26 cellular contexts compared by ENCODE assay signal in the genomic region with DNA sequence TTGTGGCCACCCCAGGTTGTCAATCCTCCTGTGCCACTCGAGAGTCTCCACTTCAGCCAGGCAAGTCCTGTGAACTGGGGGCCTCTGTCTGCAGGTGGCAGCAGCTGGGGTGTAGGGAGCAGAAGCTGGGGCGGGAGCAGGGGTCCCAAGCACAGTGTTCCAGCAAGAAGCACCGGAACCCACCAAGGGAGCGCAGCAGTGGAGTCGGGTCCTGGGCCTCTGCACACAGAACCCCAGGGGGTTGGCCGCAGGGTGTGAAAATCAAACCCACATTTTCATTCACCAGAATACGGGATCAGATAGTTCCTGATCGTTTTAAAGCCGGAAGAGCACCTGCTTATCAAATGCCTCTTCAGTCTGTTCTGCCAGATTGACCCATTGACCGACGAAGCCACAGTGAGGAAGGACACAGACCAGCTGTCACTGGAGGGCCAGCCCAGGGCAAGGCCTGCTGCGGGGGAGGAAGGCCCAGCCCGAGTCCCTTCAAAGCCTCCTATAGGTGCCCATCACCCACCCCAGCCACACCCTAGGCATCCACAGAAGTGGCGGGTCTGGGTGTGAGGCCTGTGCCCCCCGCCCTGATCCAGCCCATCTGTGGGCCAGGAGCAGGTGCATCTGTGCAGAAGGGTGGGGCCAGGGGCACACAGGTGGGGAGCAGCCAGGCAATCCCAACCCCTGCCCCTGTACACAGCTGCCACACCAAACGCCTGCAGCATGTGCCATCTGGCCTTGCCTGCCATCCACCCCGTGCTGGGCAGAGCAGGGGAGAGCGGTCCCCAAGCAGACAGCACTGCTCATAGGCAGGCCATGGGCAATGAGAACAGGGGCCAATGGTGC. TPM values are rescaled to one million over a fixed set of nuclear protein-coding genes. Genes with fewer than 3 reads are reported as not detected.
DNase-seq lines count a peak whose midpoint lies in the region; ATAC-seq, FAIRE-seq and TF ChIP-seq lines count a peak whose summit lies in the region.
"Had no signal": no experiment of that assay in that cellular context is flagged by ENCODE, and none has a peak within 500 bp of the region (broad histone marks: within the 10 kb centered on the region; RNA-seq: fewer than 3 reads in every experiment).

No MANE protein-coding gene starts in this region.

- peaks cover 98% of the 10 kb centered on the region for H4K20me1 ChIP-seq in K562 (replicated peaks; ENCODE audit: control insufficient read depth, insufficient read depth, low read length)

- H3K4me3 Mint-ChIP-seq in activated CD4-positive, alpha-beta T cell treated with anti-CD3 and anti-CD28 coated beads, Interleukin-2, amount 10 ng/mL, durations not matched to agents 7 days and 5 days = no peak overlapping the region
- H3K4me3 Mint-ChIP-seq: dendritic cell treated with granulocyte-macrophage colony-stimulating factor and Interleukin-4, amounts not matched to agents 40 ng/mL and 50 ng/mL, for 4 days; H9 had no signal

- ATAC-seq in K562 = no peak
- ATAC-seq: left lung; stimulated activated naive CD8-positive, alpha-beta T cell treated with anti-CD3 and anti-CD28 coated beads, Interleukin-15, Interleukin-2, amounts not matched to agents 100 U/mL and 50 U/mL, for 24 hours had no signal

- no peaks in the 10 kb centered on the region for H3K27me3 Mint-ChIP-seq in activated CD4-positive, alpha-beta T cell treated with anti-CD3 and anti-CD28 coated beads, Interleukin-2, amount 10 ng/mL, durations not matched to agents 7 days and 5 days

- H3K4me2 ChIP-seq in K562 (ENCODE audit: insufficient read depth, low read length) = no peak overlapping the region

- no peak overlapping the region for H3K27ac Mint-ChIP-seq in activated CD4-positive, alpha-beta T cell treated with anti-CD3 and anti-CD28 coated beads, Interleukin-2, amount 10 ng/mL, durations not matched to agents 7 days and 5 days
- H3K27ac Mint-ChIP-seq: dendritic cell treated with granulocyte-macrophage colony-stimulating factor and Interleukin-4, amounts not matched to agents 40 ng/mL and 50 ng/mL, for 4 days had no signal

- H3K79me2 ChIP-seq in K562 (ENCODE audit: control insufficient read depth, insufficient read depth, low read length) = no peaks in the 10 kb centered on the region

- in situ Hi-C loops in K562 (cut with MboI) = no loop called here
- in situ Hi-C loops in KBM-7 (cut with MboI; ENCODE audit: low pct_unique_long_range_greater_than_20kb, low sequenced_read_pairs) = no loop called here

- no peak overlapping the region for H3K4me3 ChIP-seq in K562
- no peak overlapping the region for H3K4me3 ChIP-seq in stomach
- no peak overlapping the region for H3K4me3 ChIP-seq in breast epithelium
- H3K4me3 ChIP-seq: heart right ventricle, left lung had no signal

- WGBS in K562 (ENCODE audit: insufficient coverage, low coverage, missing lambda C conversion rate) = 9% methylated on average over 18 of the region's 18 CpGs
- WGBS in stomach, 5 donors = 69 to 83% (median 73%) methylated on average over 13 to 18 of the region's 18 CpGs

- H3K4me1 Mint-ChIP-seq in activated CD4-positive, alpha-beta T cell treated with anti-CD3 and anti-CD28 coated beads, Interleukin-2, amount 10 ng/mL, durations not matched to agents 7 days and 5 days = no peaks in the 10 kb centered on the region

- TF ChIP-seq CTCF in K562 (IDR thresholded peaks at IDR 0.05 in 2 of 3, conservative IDR thresholded peaks at IDR 0.05 in 1 of 3; ENCODE audit: insufficient read depth in 2 of 3, low read depth in 1 of 3, low read length in 3 of 3) = no peak
- no peak for TF ChIP-seq CTCF in stomach (IDR thresholded peaks at IDR 0.05)
- no peak for TF ChIP-seq CTCF in breast epithelium (IDR thresholded peaks at IDR 0.05)

- no peaks in the 10 kb centered on the region for H3K9me3 Mint-ChIP-seq in activated CD4-positive, alpha-beta T cell treated with anti-CD3 and anti-CD28 coated beads, Interleukin-2, amount 10 ng/mL, durations not matched to agents 7 days and 5 days
- H3K9me3 Mint-ChIP-seq: dendritic cell treated with granulocyte-macrophage colony-stimulating factor and Interleukin-4, amounts not matched to agents 40 ng/mL and 50 ng/mL, for 4 days; H9 had no signal

- H2AFZ ChIP-seq in K562 (ENCODE audit: low read depth, low read length) = no peak overlapping the region

- intact Hi-C loops in K562 (cut with micrococcal nuclease) (no loop called here), stomach (cut with DNase I; ENCODE audit: low total_unique reads) (no loop called here), breast epithelium (cut with DNase I; ENCODE audit: low total_unique reads) (no loop called here)

- no peak for FAIRE-seq in K562 (lab: Jason Lieb, UNC)

- H3K27me3 ChIP-seq in K562 (ENCODE audit: control insufficient read depth in 2 of 2, insufficient read depth in 2 of 2, low read length in 2 of 2) (peaks cover 61 to 100% of the 10 kb centered on the region in 2 experiments), stomach (no peaks in the 10 kb centered on the region), breast epithelium (no peaks in the 10 kb centered on the region)
- H3K27me3 ChIP-seq: heart right ventricle, left lung had no signal

- H3K36me3 ChIP-seq in K562 (ENCODE audit: control insufficient read depth, insufficient read depth, low read length) (no peaks in the 10 kb centered on the region), stomach (no peaks in the 10 kb centered on the region), breast epithelium (no peaks in the 10 kb centered on the region)
- H3K36me3 ChIP-seq: heart right ventricle, left lung had no signal

- no peak for TF ChIP-seq RAD21 in K562 (CRISPR knock-in tag; conservative IDR thresholded peaks at IDR 0.05 in 1 of 2, IDR thresholded peaks at IDR 0.05 in 1 of 2)

- CTCF ChIA-PET in K562 (lab: Yijun Ruan, JAX; ENCODE audit: low intra/inter-chr PET ratio) = no interaction called here
- CTCF ChIA-PET in activated CD4-positive, alpha-beta T cell treated with anti-CD3 and anti-CD28 coated beads, Interleukin-2, amount 10 ng/mL, durations not matched to agents 7 days and 5 days (lab: Charles Lee) = interaction anchor here (1.3 kb wide), 1 partner anchor 7 kb away, joined by 4 read pairs; no protein-coding TSS in a partner anchor

- TF ChIP-seq EP300 in K562 (IDR thresholded peaks at IDR 0.05; ENCODE audit: low read length) (no peak; the same call in 1 of the 2 replicates), stomach (IDR thresholded peaks at IDR 0.05) (no peak)

- H3K36me3 Mint-ChIP-seq in activated CD4-positive, alpha-beta T cell treated with anti-CD3 and anti-CD28 coated beads, Interleukin-2, amount 10 ng/mL, durations not matched to agents 7 days and 5 days (ENCODE audit: low read depth) = no peaks in the 10 kb centered on the region

- POLR2A ChIA-PET in K562 (lab: Yijun Ruan, JAX) = interaction anchor here (0.6 to 19.9 kb wide), 11 partner anchors 6 to 390 kb away, joined by 3 to 414 read pairs (median 5); a partner anchor contains a TSS
- POLR2A ChIA-PET in activated CD4-positive, alpha-beta T cell treated with anti-CD3 and anti-CD28 coated beads, Interleukin-2, amount 10 ng/mL, durations not matched to agents 7 days and 5 days (lab: Charles Lee) = no interaction called here

- BruUV-seq in K562 (replicated peaks; lab: Mats Ljungman, UMichigan) = no TSS peak

- no peaks in the 10 kb centered on the region for H3K9me3 ChIP-seq in K562 (replicated peaks; ENCODE audit: control insufficient read depth, insufficient read depth, low read depth, low read length)
- H3K9me3 ChIP-seq in stomach = no peaks in the 10 kb centered on the region
- H3K9me3 ChIP-seq in breast epithelium = no peaks in the 10 kb centered on the region
- H3K9me3 ChIP-seq: heart right ventricle, left lung had no signal

- H3K27ac ChIP-seq in K562 (ENCODE audit: extremely low read depth, low read depth, low read length) = no peak overlapping the region
- H3K27ac ChIP-seq in stomach = peak overlapping the region; percentile 69 to 85 (median 77)
- no peak overlapping the region for H3K27ac ChIP-seq in breast epithelium
- H3K27ac ChIP-seq: 22Rv1, left lung had no signal

- no peak for TF ChIP-seq POLR2A in K562 (conservative IDR thresholded peaks at IDR 0.05)
- no peak for TF ChIP-seq POLR2A in stomach (IDR thresholded peaks at IDR 0.05)
- TF ChIP-seq POLR2A in breast epithelium (IDR thresholded peaks at IDR 0.05) = no peak

- DNase-seq in DMS 273 (lab: John Stamatoyannopoulos, UW; ENCODE audit: unreplicated experiment) (peak; percentile 80), DMS 273 treated with DMSO at 0.1 percent for 48 hours (lab: John Stamatoyannopoulos, UW) (no peak), NCI-H524 treated with DMSO at 0.1 percent for 48 hours (lab: John Stamatoyannopoulos, UW) (peak; percentile 73), K562 (ENCODE audit: extremely low read depth in 1 of 4, low spot score in 3 of 4) (peak in 2 of 4 experiments; percentile 62 to 63), stomach (no peak), breast epithelium (ENCODE audit: low spot score in 2 of 2) (no peak), KBM-7 (no peak)
- DNase-seq in activated CD4-positive, alpha-beta T cell treated with anti-CD3 and anti-CD28 coated beads, Interleukin-2, amount 10 ng/mL, durations not matched to agents 7 days and 5 days = no peak
- DNase-seq: activated gamma-delta T cell; AML-193; EL; H9; left lung; midbrain; OCI-M1; posterior cingulate gyrus; stimulated activated CD4-positive, alpha-beta T cell treated with anti-CD3 and anti-CD28 coated beads, Interleukin-1b, Interleukin-23, amount 100 ng/mL, for 48 hours; stimulated activated naive CD8-positive, alpha-beta T cell treated with anti-CD3 and anti-CD28 coated beads, Interleukin-15, Interleukin-2, amounts not matched to agents 100 U/mL and 50 U/mL, for 24 hours; T-helper 1 cell; trophoblast cell had no signal

- H3K9me1 ChIP-seq in K562 (ENCODE audit: control insufficient read depth, insufficient read depth, low read length) = peaks cover 12% of the 10 kb centered on the region

- H3K9ac ChIP-seq in K562 (ENCODE audit: insufficient read depth in 1 of 2, low read depth in 2 of 2, low read length in 2 of 2) = peak overlapping the region in 1 of 2 experiments; percentile 33; a peak in 1 of 4 replicates

- H3K4me1 ChIP-seq in K562 (replicated peaks in 1 of 2; ENCODE audit: control insufficient read depth in 2 of 2, insufficient read depth in 2 of 2, low read length in 2 of 2) (peaks cover 0 to 29% of the 10 kb centered on the region in 2 experiments; a peak in 2 of 5 replicates), stomach (peaks cover 19 to 60% (median 34%) of the 10 kb centered on the region in 4 donors), breast epithelium (no peaks in the 10 kb centered on the region)
- H3K4me1 ChIP-seq: left lung had no signal

RNA-seq across cellular contexts. Expression of a gene that starts 34.1 kb away (rescaled TPM):
- total RNA-seq in K562 (2011; cell fraction: chromatin; rRNA removed; ENCODE audit: low replicate concordance) = not detected in 2 replicates
- total RNA-seq in K562 (2011; cell fraction: nucleolus; rRNA removed) = not detected in 2 replicates
- total RNA-seq in K562 (2011; cell fraction: nucleoplasm; rRNA removed) = not detected in 2 replicates
- not detected in 2 replicates for total RNA-seq in K562 (2014; rRNA removed)
- not detected in 2 replicates for total RNA-seq in K562 (2014; rRNA removed; fragmentation: Illumina TruSeq; extraction: Trizol)
- total RNA-seq in K562 (2015; rRNA removed; fragmentation: Illumina TruSeq; extraction: Trizol) = not detected in 2 replicates
- not detected in 2 replicates for total RNA-seq in K562 (2021)
- polyA plus RNA-seq in K562 (2011; rRNA removed) = 0.24 TPM in 1 of 2 replicates, not detected in the other
- polyA plus RNA-seq in K562 (2011; cell fraction: cytosol; rRNA removed) = not detected in 2 replicates
- 0.27 TPM in 1 of 2 replicates, not detected in the other for polyA plus RNA-seq in K562 (2011; cell fraction: nucleus; rRNA removed)
- not detected in 2 replicates for polyA plus RNA-seq in K562 (2012)
- not detected in 2 replicates for polyA plus RNA-seq in K562 (2014; fragmentation: Illumina TruSeq; extraction: Trizol)
- polyA plus RNA-seq in K562 (2014; fragmentation: Nextera tagmentation; extraction: Ambion mirVana) = under 1 TPM in 1 of 2 experiments, not detected in 1; 0.35 TPM
- polyA plus RNA-seq in K562 (2014; rRNA removed) = not detected in 2 replicates
- polyA minus RNA-seq in K562 (2011; rRNA and poly(A)+ RNA removed) = not detected in 2 replicates
- not detected in 2 replicates for polyA minus RNA-seq in K562 (2011; cell fraction: cytosol; rRNA and poly(A)+ RNA removed)
- polyA minus RNA-seq in K562 (2011; cell fraction: nucleus; rRNA and poly(A)+ RNA removed) = not detected in 2 replicates
- not detected for total RNA-seq in stomach
- 1 to 10 TPM in 1 of 3 donors, not detected in 2; 2.0 TPM for polyA plus RNA-seq in stomach
- under 1 TPM in 1 of 3 donors, not detected in 2; 0.29 TPM for total RNA-seq in breast epithelium
- under 1 TPM in 1 of 2 experiments, not detected in 1; 0.47 TPM for total RNA-seq in activated CD4-positive, alpha-beta T cell treated with anti-CD3 and anti-CD28 coated beads, Interleukin-2, amount 10 ng/mL, durations not matched to agents 7 days and 5 days
- total RNA-seq: bronchial epithelial cell, H9, NCI-H460, Right ventricle myocardium superior had no signal

RNA-seq across cellular contexts. Expression of a gene that starts 37.4 kb away (rescaled TPM):
- 0.79 and 1.2 TPM in 2 replicates for total RNA-seq in K562 (2011; cell fraction: chromatin; rRNA removed; ENCODE audit: low replicate concordance)
- 0.50 and 0.79 TPM in 2 replicates for total RNA-seq in K562 (2011; cell fraction: nucleolus; rRNA removed)
- 0.29 and 0.46 TPM in 2 replicates for total RNA-seq in K562 (2011; cell fraction: nucleoplasm; rRNA removed)
- total RNA-seq in K562 (2014; rRNA removed) (0.14 and 0.24 TPM in 2 replicates), K562 (2014; rRNA removed; fragmentation: Illumina TruSeq; extraction: Trizol) (0.04 and 0.10 TPM in 2 replicates), K562 (2015; rRNA removed; fragmentation: Illumina TruSeq; extraction: Trizol) (0.04 and 0.11 TPM in 2 replicates), K562 (2021) (0.22 and 0.74 TPM in 2 replicates), stomach (10 to 100 TPM in 4 of 5 donors, 1 to 10 TPM in 1; 7.6 to 18.8 (median 17.9) TPM), breast epithelium (10 to 100 TPM in 1 of 3 donors, 1 to 10 TPM in 2; 5.0 to 15.7 (median 5.3) TPM)
- polyA plus RNA-seq in K562 (2011; rRNA removed) (0.13 and 0.22 TPM in 2 replicates), K562 (2014; fragmentation: Illumina TruSeq; extraction: Trizol) (0.12 and 0.13 TPM in 2 replicates), K562 (2014; fragmentation: Nextera tagmentation; extraction: Ambion mirVana) (not detected), K562 (2014; rRNA removed) (0.18 TPM in 1 of 2 replicates, not detected in the other), stomach (1 to 10 TPM; 4.3 to 8.6 (median 8.1) TPM)
- 0.15 and 0.31 TPM in 2 replicates for polyA plus RNA-seq in K562 (2011; cell fraction: cytosol; rRNA removed)
- 0.35 and 0.60 TPM in 2 replicates for polyA plus RNA-seq in K562 (2011; cell fraction: nucleus; rRNA removed)
- 0.14 and 0.26 TPM in 2 replicates for polyA plus RNA-seq in K562 (2012)
- polyA minus RNA-seq in K562 (2011; rRNA and poly(A)+ RNA removed) = 0.21 and 0.32 TPM in 2 replicates
- polyA minus RNA-seq in K562 (2011; cell fraction: cytosol; rRNA and poly(A)+ RNA removed) = 0.57 TPM in 1 of 2 replicates, not detected in the other
- 0.40 and 0.67 TPM in 2 replicates for polyA minus RNA-seq in K562 (2011; cell fraction: nucleus; rRNA and poly(A)+ RNA removed)
- total RNA-seq in activated CD4-positive, alpha-beta T cell treated with anti-CD3 and anti-CD28 coated beads, Interleukin-2, amount 10 ng/mL, durations not matched to agents 7 days and 5 days = under 1 TPM; 0.35 to 0.37 TPM

RNA-seq across cellular contexts. Expression of a gene that starts 37.6 kb away (rescaled TPM):
- not detected in 2 replicates for total RNA-seq in K562 (2011; cell fraction: chromatin; rRNA removed; ENCODE audit: low replicate concordance)
- not detected in 2 replicates for total RNA-seq in K562 (2011; cell fraction: nucleolus; rRNA removed)
- not detected in 2 replicates for total RNA-seq in K562 (2011; cell fraction: nucleoplasm; rRNA removed)
- 0.04 and 0.50 TPM in 2 replicates for total RNA-seq in K562 (2014; rRNA removed)
- total RNA-seq in K562 (2014; rRNA removed; fragmentation: Illumina TruSeq; extraction: Trizol) = not detected in 2 replicates
- total RNA-seq in K562 (2015; rRNA removed; fragmentation: Illumina TruSeq; extraction: Trizol) = not detected in 2 replicates
- 0.09 TPM in 1 of 2 replicates, not detected in the other for total RNA-seq in K562 (2021)
- polyA plus RNA-seq in K562 (2011; rRNA removed) = 0.01 and 0.04 TPM in 2 replicates
- polyA plus RNA-seq in K562 (2011; cell fraction: cytosol; rRNA removed) = 0.58 TPM in 1 of 2 replicates, not detected in the other
- 0.06 TPM in 1 of 2 replicates, not detected in the other for polyA plus RNA-seq in K562 (2011; cell fraction: nucleus; rRNA removed)
- polyA plus RNA-seq in K562 (2012) = 0.08 and 0.18 TPM in 2 replicates
- not detected in 2 replicates for polyA plus RNA-seq in K562 (2014; fragmentation: Illumina TruSeq; extraction: Trizol)
- under 1 TPM; 0.04 to 0.08 TPM for polyA plus RNA-seq in K562 (2014; fragmentation: Nextera tagmentation; extraction: Ambion mirVana)
- polyA plus RNA-seq in K562 (2014; rRNA removed) = 0.08 TPM in 1 of 2 replicates, not detected in the other
- 0.42 TPM in 1 of 2 replicates, not detected in the other for polyA minus RNA-seq in K562 (2011; rRNA and poly(A)+ RNA removed)
- not detected in 2 replicates for polyA minus RNA-seq in K562 (2011; cell fraction: cytosol; rRNA and poly(A)+ RNA removed)
- polyA minus RNA-seq in K562 (2011; cell fraction: nucleus; rRNA and poly(A)+ RNA removed) = 0.11 and 0.40 TPM in 2 replicates
- total RNA-seq in stomach = 1 to 10 TPM in 2 of 5 donors, under 1 TPM in 2, not detected in 1; 0.58 to 7.6 (median 1.1) TPM
- polyA plus RNA-seq in stomach = 1 to 10 TPM; 1.6 to 1.9 (median 1.7) TPM
- total RNA-seq in breast epithelium = 1 to 10 TPM; 1.3 to 4.8 (median 2.9) TPM
- under 1 TPM; 0.27 to 0.31 TPM for total RNA-seq in activated CD4-positive, alpha-beta T cell treated with anti-CD3 and anti-CD28 coated beads, Interleukin-2, amount 10 ng/mL, durations not matched to agents 7 days and 5 days

Comparison
In these comparisons a context has a peak if more than half of its experiments do, and no peak if none do; other contexts are left out.
1. DNase-seq: peak in DMS 273 (single experiment) and NCI-H524 treated with DMSO at 0.1 percent for 48 hours (single experiment); none in DMS 273 treated with DMSO at 0.1 percent for 48 hours (single experiment), stomach (single experiment), breast epithelium (0 of 2), KBM-7 (single experiment) and activated CD4-positive, alpha-beta T cell treated with anti-CD3 and anti-CD28 coated beads, Interleukin-2, amount 10 ng/mL, durations not matched to agents 7 days and 5 days (single experiment).
2. H3K27ac ChIP-seq: peak in stomach (5 of 5); none in K562 (single experiment) and breast epithelium (0 of 2).